ENCODE assay signal across 28 cellular contexts in the genomic region with DNA sequence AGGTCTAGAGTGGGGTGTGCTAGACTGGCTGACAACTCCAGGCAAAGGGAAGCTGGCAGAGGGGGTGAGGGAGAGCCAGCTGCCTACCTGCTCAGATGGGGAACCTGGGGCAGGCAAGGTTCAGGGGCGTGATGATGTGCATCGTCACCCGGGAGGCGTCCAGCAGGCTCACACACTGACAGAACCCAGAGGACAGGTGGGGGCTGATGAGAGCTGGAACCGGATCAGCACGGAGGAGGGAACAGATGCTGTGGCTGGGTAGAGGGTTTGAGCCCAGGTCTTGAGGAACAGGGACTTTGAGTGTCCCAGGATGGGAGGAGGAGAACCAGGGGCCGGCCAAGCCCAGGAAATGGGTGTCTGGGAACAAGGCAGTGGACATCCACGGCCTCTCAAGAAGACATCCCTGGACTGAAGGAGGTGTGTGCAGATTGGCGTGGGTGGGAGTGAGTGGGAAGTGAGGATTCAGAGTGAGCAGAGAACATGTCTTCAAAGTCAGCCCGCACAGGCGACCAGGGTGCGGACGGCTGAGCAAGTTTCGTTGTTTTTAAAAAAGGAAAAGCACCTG. TPM values are rescaled to one million over a fixed set of nuclear protein-coding genes. Genes with fewer than 3 reads are reported as not detected.
DNase-seq lines count a peak whose midpoint lies in the region; ATAC-seq and TF ChIP-seq lines count a peak whose summit lies in the region.
"Had no signal": no experiment of that assay in that cellular context is flagged by ENCODE, and none has a peak within 500 bp of the region (broad histone marks: within the 10 kb centered on the region; RNA-seq: fewer than 3 reads in every experiment).

No MANE protein-coding gene starts in this region.

- H3K27ac ChIP-seq in CD4-positive, CD25-positive, alpha-beta regulatory T cell (ENCODE audit: insufficient read depth, low read length, poor library complexity, severe bottlenecking): no peak overlapping the region
- no peak overlapping the region for H3K27ac ChIP-seq in HEK293 (ENCODE audit: extremely low read depth, low read depth, low read length)
- H3K27ac ChIP-seq in caudate nucleus (ENCODE audit: low read depth, low read length): peak overlapping the region; percentile 70
- H3K27ac ChIP-seq: BLaER1 treated with 17β-estradiol and CSF1 and Interleukin-3, amounts not matched to agents 10 nM and 100 nM; brain microvascular endothelial cell; heart right ventricle; ovary had no signal

- TF ChIP-seq POLR2A in GM18505 (IDR thresholded peaks at IDR 0.05; ENCODE audit: borderline replicate concordance, extremely low read depth, insufficient read depth, insufficient read length): no peak

- H3K4me3 ChIP-seq in CD4-positive, CD25-positive, alpha-beta regulatory T cell (ENCODE audit: low read depth, low read length): no peak overlapping the region
- no peak overlapping the region for H3K4me3 ChIP-seq in HEK293 (ENCODE audit: low read depth, low read length)
- H3K4me3 ChIP-seq: BLaER1 treated with 17β-estradiol and CSF1 and Interleukin-3, amounts not matched to agents 10 nM and 100 nM; GM12878; heart right ventricle; ovary had no signal

- no peaks in the 10 kb centered on the region for H3K36me3 Mint-ChIP-seq in CD4-positive, CD25-positive, alpha-beta regulatory T cell

- H3K27me3 ChIP-seq in CD4-positive, CD25-positive, alpha-beta regulatory T cell (ENCODE audit: control insufficient read depth, insufficient read depth, low read length): peaks cover 5% of the 10 kb centered on the region
- H3K27me3 ChIP-seq: ovary had no signal

- H3K4me1 ChIP-seq in CD4-positive, CD25-positive, alpha-beta regulatory T cell (ENCODE audit: control insufficient read depth, insufficient read depth, low read length, poor library complexity, severe bottlenecking): peaks cover 5% of the 10 kb centered on the region
- no peaks in the 10 kb centered on the region; the same call in 1 of the 2 replicates for H3K4me1 ChIP-seq in HEK293 (ENCODE audit: control insufficient read depth, insufficient read depth, low read length)

- ATAC-seq in CD4-positive, CD25-positive, alpha-beta regulatory T cell (ENCODE audit: low read depth in 2 of 2): no peak
- ATAC-seq in HG03025 (IDR thresholded peaks at IDR 0.05; ENCODE audit: low FRiP score, unreplicated experiment) (no peak), GM18505 (IDR thresholded peaks at IDR 0.05; ENCODE audit: unreplicated experiment) (no peak), HG03095 (IDR thresholded peaks at IDR 0.05; ENCODE audit: unreplicated experiment) (no peak)
- ATAC-seq: heart right ventricle; left lobe of liver; naive thymus-derived CD8-positive, alpha-beta T cell had no signal

- H3K9me3 ChIP-seq in CD4-positive, CD25-positive, alpha-beta regulatory T cell (ENCODE audit: control insufficient read depth in 2 of 2, low read length in 2 of 2): no peaks in the 10 kb centered on the region
- no peaks in the 10 kb centered on the region for H3K9me3 ChIP-seq in HEK293 (ENCODE audit: control insufficient read depth, insufficient read depth, low read depth, low read length)
- H3K9me3 ChIP-seq: BLaER1 treated with 17β-estradiol and CSF1 and Interleukin-3, amounts not matched to agents 10 nM and 100 nM; heart right ventricle; ovary had no signal

- DNase-seq in CD4-positive, CD25-positive, alpha-beta regulatory T cell: no peak
- DNase-seq in caudate nucleus (lab: John Stamatoyannopoulos, UW): peak in 3 of 61 donors; percentile 44 to 61 (median 57)
- DNase-seq in mesenteric fat pad (ENCODE audit: low spot score): peak; percentile 68
- DNase-seq in NCI-H1105 treated with DMSO at 0.1 percent for 48 hours (lab: John Stamatoyannopoulos, UW): no peak
- DNase-seq: activated naive CD4-positive, alpha-beta T cell treated with anti-CD3 and anti-CD28 coated beads for 36 hours; brain microvascular endothelial cell; effector memory CD4-positive, alpha-beta T cell; erythroblast; heart right ventricle; Kasumi-1; midbrain; NCI-H1436 treated with DMSO at 0.1 percent for 48 hours; NCI-H446; NCI-H774; retina; small intestine had no signal

- peak overlapping the region in 3 of 4 donors; percentile 5 to 79 (median 33) for H3K4me3 Mint-ChIP-seq in CD4-positive, CD25-positive, alpha-beta regulatory T cell
- H3K4me3 Mint-ChIP-seq: activated naive CD4-positive, alpha-beta T cell treated with anti-CD3 and anti-CD28 coated beads for 36 hours; activated T-cell treated with anti-CD3 and anti-CD28 coated beads, Interleukin-2, amount 50 U/mL, for 24 hours; T-helper 1 cell treated with Interleukin-12 subunit alpha and Interleukin-12 subunit beta and Interleukin-4 antibody, amounts not matched to agents 30 μg/mL and 1 μg/mL, for 36 hours had no signal

- POLR2A ChIA-PET in HEK293 (lab: Yijun Ruan, JAX): no interaction called here

- H3K27ac Mint-ChIP-seq in CD4-positive, CD25-positive, alpha-beta regulatory T cell: no peak overlapping the region
- H3K27ac Mint-ChIP-seq: activated naive CD4-positive, alpha-beta T cell treated with anti-CD3 and anti-CD28 coated beads for 36 hours; activated T-cell treated with anti-CD3 and anti-CD28 coated beads, Interleukin-2, amount 50 U/mL, for 24 hours; T-helper 1 cell treated with Interleukin-12 subunit alpha and Interleukin-12 subunit beta and Interleukin-4 antibody, amounts not matched to agents 30 μg/mL and 1 μg/mL, for 36 hours had no signal

- no peaks in the 10 kb centered on the region for H3K9me3 Mint-ChIP-seq in CD4-positive, CD25-positive, alpha-beta regulatory T cell
- H3K9me3 Mint-ChIP-seq: activated naive CD4-positive, alpha-beta T cell treated with anti-CD3 and anti-CD28 coated beads for 36 hours; activated T-cell treated with anti-CD3 and anti-CD28 coated beads, Interleukin-2, amount 50 U/mL, for 24 hours; naive thymus-derived CD8-positive, alpha-beta T cell; T-helper 1 cell treated with Interleukin-12 subunit alpha and Interleukin-12 subunit beta and Interleukin-4 antibody, amounts not matched to agents 30 μg/mL and 1 μg/mL, for 36 hours had no signal

- H3K4me1 Mint-ChIP-seq in CD4-positive, CD25-positive, alpha-beta regulatory T cell: peaks cover 0 to 21% (median 3%) of the 10 kb centered on the region in 4 donors

- peaks cover 35% of the 10 kb centered on the region for H3K27me3 Mint-ChIP-seq in CD4-positive, CD25-positive, alpha-beta regulatory T cell

- CTCF ChIA-PET in HEK293 (lab: Yijun Ruan, JAX): interaction anchor here (1.4 to 2.0 kb wide), 2 partner anchors 8 to 58 kb away, joined by 3 to 5 read pairs; no protein-coding TSS in a partner anchor

- H3K36me3 ChIP-seq in CD4-positive, CD25-positive, alpha-beta regulatory T cell (ENCODE audit: control insufficient read depth, insufficient read depth, low read length): no peaks in the 10 kb centered on the region
- H3K36me3 ChIP-seq in HEK293 (ENCODE audit: control insufficient read depth in 2 of 2, insufficient read depth in 1 of 2, low read length in 2 of 2): no peaks in the 10 kb centered on the region
- H3K36me3 ChIP-seq: BLaER1 treated with 17β-estradiol and CSF1 and Interleukin-3, amounts not matched to agents 10 nM and 100 nM; brain microvascular endothelial cell; heart right ventricle; ovary had no signal

- TF ChIP-seq CTCF in HEK293 (tag by site-specific recombination; IDR thresholded peaks at IDR 0.05): no peak

TF ChIP-seq in HEK293, 187 proteins besides CTCF, POLR2A, EP300 and RAD21 (continues in another document):
- TF ChIP-seq ZNF747 (tag by site-specific recombination; IDR thresholded peaks at IDR 0.05) (no peak), ZNF350 (tag by site-specific recombination; IDR thresholded peaks at IDR 0.05) (no peak), ZFP37 (tag by site-specific recombination; IDR thresholded peaks at IDR 0.05) (no peak), ZNF16 (tag by site-specific recombination; IDR thresholded peaks at IDR 0.05; ENCODE audit: low read depth) (no peak), ZNF626 (tag by site-specific recombination; IDR thresholded peaks at IDR 0.05) (no peak), ZNF202 (tag by site-specific recombination; IDR thresholded peaks at IDR 0.05; ENCODE audit: borderline replicate concordance) (no peak), ZNF214 (tag by site-specific recombination; IDR thresholded peaks at IDR 0.05; ENCODE audit: borderline replicate concordance) (no peak), ZNF792 (tag by site-specific recombination; IDR thresholded peaks at IDR 0.05) (no peak), ZNF843 (tag by site-specific recombination; IDR thresholded peaks at IDR 0.05) (no peak), ZNF488 (tag by site-specific recombination; IDR thresholded peaks at IDR 0.05) (no peak), KLF17 (tag by site-specific recombination; IDR thresholded peaks at IDR 0.05) (no peak)
- TF ChIP-seq, protein P1, sequence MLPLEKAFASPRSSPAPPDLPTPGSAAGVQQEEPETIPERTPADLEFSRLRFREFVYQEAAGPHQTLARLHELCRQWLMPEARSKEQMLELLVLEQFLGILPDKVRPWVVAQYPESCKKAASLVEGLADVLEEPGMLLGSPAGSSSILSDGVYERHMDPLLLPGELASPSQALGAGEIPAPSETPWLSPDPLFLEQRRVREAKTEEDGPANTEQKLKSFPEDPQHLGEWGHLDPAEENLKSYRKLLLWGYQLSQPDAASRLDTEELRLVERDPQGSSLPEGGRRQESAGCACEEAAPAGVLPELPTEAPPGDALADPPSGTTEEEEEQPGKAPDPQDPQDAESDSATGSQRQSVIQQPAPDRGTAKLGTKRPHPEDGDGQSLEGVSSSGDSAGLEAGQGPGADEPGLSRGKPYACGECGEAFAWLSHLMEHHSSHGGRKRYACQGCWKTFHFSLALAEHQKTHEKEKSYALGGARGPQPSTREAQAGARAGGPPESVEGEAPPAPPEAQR (tag by site-specific recombination; IDR thresholded peaks at IDR 0.05): no peak

RNA-seq across cellular contexts. Expression of gene RASGEF1A, which starts 3.9 kb away (rescaled TPM):
- total RNA-seq in CD4-positive, CD25-positive, alpha-beta regulatory T cell: 0.91 TPM
- under 1 TPM; 0.16 to 0.41 (median 0.34) TPM for polyA plus RNA-seq in CD4-positive, CD25-positive, alpha-beta regulatory T cell
- 1.8 TPM for total RNA-seq in mesenteric fat pad
- total RNA-seq: activated naive CD4-positive, alpha-beta T cell treated with anti-CD3 and anti-CD28 coated beads for 36 hours; RPMI7951 had no signal
